In genomic region chr5:143843461-143843860, GRCh38 we compare ENCODE assay signal across 31 cellular contexts. TPM values are rescaled to one million over a fixed set of nuclear protein-coding genes. Genes with fewer than 3 reads are reported as not detected.
"Had no signal": no experiment of that assay in that cellular context is flagged by ENCODE, and none has a peak within 500 bp of the region (broad histone marks: within the 10 kb centered on the region; RNA-seq: fewer than 3 reads in every experiment).

No MANE protein-coding gene starts in this region.

- H3K4me3 Mint-ChIP-seq: activated CD4-positive, alpha-beta T cell treated with anti-CD3 and anti-CD28 coated beads, Interleukin-2, amount 10 ng/mL, durations not matched to agents 24 days and 14 days; activated CD8-positive, alpha-beta T cell treated with anti-CD3 and anti-CD28 coated beads for 36 hours; activated naive CD4-positive, alpha-beta T cell treated with anti-CD3 and anti-CD28 coated beads, Interleukin-2, amount 50 U/mL, for 24 hours; activated T-cell treated with anti-CD3 and anti-CD28 coated beads, Interleukin-2, amount 50 U/mL, for 24 hours; brain; T-helper 1 cell treated with Interleukin-12 subunit alpha and Interleukin-12 subunit beta and Interleukin-4 antibody, amounts not matched to agents 30 μg/mL and 1 μg/mL, for 36 hours; T-helper 2 cell treated with Interferon-gamma antibody and Interleukin-4, amounts not matched to agents 5 μg/mL and 100 μg/mL, for 36 hours had no signal

- H3K4me1 Mint-ChIP-seq: activated CD4-positive, alpha-beta T cell treated with anti-CD3 and anti-CD28 coated beads, Interleukin-2, amount 10 ng/mL, durations not matched to agents 24 days and 14 days; activated naive CD4-positive, alpha-beta T cell treated with anti-CD3 and anti-CD28 coated beads, Interleukin-2, amount 50 U/mL, for 24 hours; brain had no signal

- H3K9me3 Mint-ChIP-seq: activated CD4-positive, alpha-beta T cell treated with anti-CD3 and anti-CD28 coated beads, Interleukin-2, amount 10 ng/mL, durations not matched to agents 24 days and 14 days; activated CD8-positive, alpha-beta T cell treated with anti-CD3 and anti-CD28 coated beads for 36 hours; activated naive CD4-positive, alpha-beta T cell treated with anti-CD3 and anti-CD28 coated beads, Interleukin-2, amount 50 U/mL, for 24 hours; activated T-cell treated with anti-CD3 and anti-CD28 coated beads, Interleukin-2, amount 50 U/mL, for 24 hours; activated T-helper 2 cell treated with anti-CD3 and anti-CD28 coated beads, Interferon-gamma antibody, Interleukin-2, Interleukin-4, amounts not matched to agents 10 μg/mL and 5 μg/mL and 100 μg/mL, durations not matched to agents 14 hours and 24 hours and 36 hours; T-helper 1 cell treated with Interleukin-12 subunit alpha and Interleukin-12 subunit beta and Interleukin-4 antibody, amounts not matched to agents 30 μg/mL and 1 μg/mL, for 36 hours; T-helper 2 cell treated with Interferon-gamma antibody and Interleukin-4, amounts not matched to agents 5 μg/mL and 100 μg/mL, for 36 hours had no signal

- H3K36me3 Mint-ChIP-seq: activated naive CD4-positive, alpha-beta T cell treated with anti-CD3 and anti-CD28 coated beads, Interleukin-2, amount 50 U/mL, for 24 hours; brain had no signal

- H3K27ac Mint-ChIP-seq: activated CD4-positive, alpha-beta T cell treated with anti-CD3 and anti-CD28 coated beads, Interleukin-2, amount 10 ng/mL, durations not matched to agents 24 days and 14 days; activated CD8-positive, alpha-beta T cell treated with anti-CD3 and anti-CD28 coated beads for 36 hours; activated naive CD4-positive, alpha-beta T cell treated with anti-CD3 and anti-CD28 coated beads, Interleukin-2, amount 50 U/mL, for 24 hours; activated T-cell treated with anti-CD3 and anti-CD28 coated beads, Interleukin-2, amount 50 U/mL, for 24 hours; activated T-helper 2 cell treated with anti-CD3 and anti-CD28 coated beads, Interferon-gamma antibody, Interleukin-2, Interleukin-4, amounts not matched to agents 10 μg/mL and 5 μg/mL and 100 μg/mL, durations not matched to agents 14 hours and 24 hours and 36 hours; brain; T-helper 1 cell treated with Interleukin-12 subunit alpha and Interleukin-12 subunit beta and Interleukin-4 antibody, amounts not matched to agents 30 μg/mL and 1 μg/mL, for 36 hours; T-helper 2 cell treated with Interferon-gamma antibody and Interleukin-4, amounts not matched to agents 5 μg/mL and 100 μg/mL, for 36 hours had no signal

- ATAC-seq: activated CD8-positive, alpha-beta T cell treated with anti-CD3 and anti-CD28 coated beads for 36 hours had no signal

- DNase-seq: activated CD4-positive, alpha-beta T cell treated with anti-CD3 and anti-CD28 coated beads, Interleukin-2, amount 10 ng/mL, durations not matched to agents 24 days and 14 days; activated CD4-positive, alpha-beta T cell treated with anti-CD3 and anti-CD28 coated beads, Interleukin-2, amount 50 U/mL, for 4 hours; activated CD8-positive, alpha-beta T cell treated with anti-CD3 and anti-CD28 coated beads for 36 hours; activated gamma-delta T cell; activated naive CD4-positive, alpha-beta T cell treated with Interleukin-2 at 50 U/mL for 16 hours; activated T-cell treated with anti-CD3 and anti-CD28 coated beads, Interleukin-2, amount 50 U/mL, for 24 hours; anterior cingulate cortex; caudate nucleus; cerebellar nuclear complex; Karpas-422; MM.1S; MV-4-11; NCI-H1092; NCI-H1417 treated with DMSO at 0.1 percent for 48 hours; NCI-H187 treated with DMSO at 0.1 percent for 48 hours; NCI-H2081; NCI-H510A; NCI-H526; NCI-H774; PC-3; Peyer's patch; RPMI8226; SHP77 treated with DMSO at 0.1 percent for 48 hours; SK-N-SH had no signal

- H3K27me3 Mint-ChIP-seq: activated naive CD4-positive, alpha-beta T cell treated with anti-CD3 and anti-CD28 coated beads, Interleukin-2, amount 50 U/mL, for 24 hours; activated T-cell treated with anti-CD3 and anti-CD28 coated beads, Interleukin-2, amount 50 U/mL, for 24 hours had no signal

RNA-seq across cellular contexts. Expression of gene HMHB1, which starts 31.5 kb away (rescaled TPM):
- total RNA-seq: activated CD4-positive, alpha-beta T cell treated with anti-CD3 and anti-CD28 coated beads, Interleukin-2, amount 10 ng/mL, durations not matched to agents 24 days and 14 days; activated CD8-positive, alpha-beta T cell treated with anti-CD3 and anti-CD28 coated beads for 36 hours; activated T-helper 2 cell treated with anti-CD3 and anti-CD28 coated beads, Interferon-gamma antibody, Interleukin-2, Interleukin-4, amounts not matched to agents 10 μg/mL and 5 μg/mL and 100 μg/mL, durations not matched to agents 14 hours and 24 hours and 36 hours; bronchial epithelial cell; PC-3; Peyer's patch; SJSA1 had no signal
